Comparison of ENCODE assay signal across 1 cellular context in the genomic region with DNA sequence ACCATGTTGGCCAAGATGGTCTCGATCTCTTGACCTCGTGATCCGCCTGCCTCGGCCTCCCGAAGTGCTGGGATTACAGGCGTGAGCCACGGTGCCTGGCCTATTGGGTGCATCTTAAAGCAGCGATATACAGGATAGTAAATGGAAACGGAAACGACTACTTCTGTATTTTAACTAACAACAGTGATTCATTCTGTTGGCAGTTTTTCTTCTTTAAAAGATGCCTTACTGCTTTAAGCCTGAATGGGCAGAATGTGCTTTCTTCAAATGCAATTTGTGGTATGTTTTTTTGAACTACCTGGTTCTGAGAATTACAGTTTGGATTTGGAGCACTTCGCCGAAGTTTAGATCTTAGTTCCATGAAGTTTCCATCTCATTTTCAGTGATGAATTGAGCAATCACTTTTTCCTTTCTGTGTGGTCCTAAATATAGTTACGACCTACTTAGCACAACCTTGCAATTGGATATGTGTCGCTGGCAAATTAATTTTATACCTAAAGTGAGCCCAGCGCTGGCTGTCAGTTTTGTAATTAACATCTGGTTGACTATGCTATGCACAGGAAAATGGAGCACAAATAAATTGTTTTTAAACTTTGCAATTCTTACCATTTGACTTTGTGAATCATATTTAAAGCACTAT.
TF ChIP-seq lines count a peak whose summit lies in the region.

No MANE protein-coding gene starts in this region.

TF ChIP-seq in GM23338, 12 proteins besides CTCF, POLR2A, EP300 and RAD21 (continued from another document):
- TF ChIP-seq, protein P1, sequence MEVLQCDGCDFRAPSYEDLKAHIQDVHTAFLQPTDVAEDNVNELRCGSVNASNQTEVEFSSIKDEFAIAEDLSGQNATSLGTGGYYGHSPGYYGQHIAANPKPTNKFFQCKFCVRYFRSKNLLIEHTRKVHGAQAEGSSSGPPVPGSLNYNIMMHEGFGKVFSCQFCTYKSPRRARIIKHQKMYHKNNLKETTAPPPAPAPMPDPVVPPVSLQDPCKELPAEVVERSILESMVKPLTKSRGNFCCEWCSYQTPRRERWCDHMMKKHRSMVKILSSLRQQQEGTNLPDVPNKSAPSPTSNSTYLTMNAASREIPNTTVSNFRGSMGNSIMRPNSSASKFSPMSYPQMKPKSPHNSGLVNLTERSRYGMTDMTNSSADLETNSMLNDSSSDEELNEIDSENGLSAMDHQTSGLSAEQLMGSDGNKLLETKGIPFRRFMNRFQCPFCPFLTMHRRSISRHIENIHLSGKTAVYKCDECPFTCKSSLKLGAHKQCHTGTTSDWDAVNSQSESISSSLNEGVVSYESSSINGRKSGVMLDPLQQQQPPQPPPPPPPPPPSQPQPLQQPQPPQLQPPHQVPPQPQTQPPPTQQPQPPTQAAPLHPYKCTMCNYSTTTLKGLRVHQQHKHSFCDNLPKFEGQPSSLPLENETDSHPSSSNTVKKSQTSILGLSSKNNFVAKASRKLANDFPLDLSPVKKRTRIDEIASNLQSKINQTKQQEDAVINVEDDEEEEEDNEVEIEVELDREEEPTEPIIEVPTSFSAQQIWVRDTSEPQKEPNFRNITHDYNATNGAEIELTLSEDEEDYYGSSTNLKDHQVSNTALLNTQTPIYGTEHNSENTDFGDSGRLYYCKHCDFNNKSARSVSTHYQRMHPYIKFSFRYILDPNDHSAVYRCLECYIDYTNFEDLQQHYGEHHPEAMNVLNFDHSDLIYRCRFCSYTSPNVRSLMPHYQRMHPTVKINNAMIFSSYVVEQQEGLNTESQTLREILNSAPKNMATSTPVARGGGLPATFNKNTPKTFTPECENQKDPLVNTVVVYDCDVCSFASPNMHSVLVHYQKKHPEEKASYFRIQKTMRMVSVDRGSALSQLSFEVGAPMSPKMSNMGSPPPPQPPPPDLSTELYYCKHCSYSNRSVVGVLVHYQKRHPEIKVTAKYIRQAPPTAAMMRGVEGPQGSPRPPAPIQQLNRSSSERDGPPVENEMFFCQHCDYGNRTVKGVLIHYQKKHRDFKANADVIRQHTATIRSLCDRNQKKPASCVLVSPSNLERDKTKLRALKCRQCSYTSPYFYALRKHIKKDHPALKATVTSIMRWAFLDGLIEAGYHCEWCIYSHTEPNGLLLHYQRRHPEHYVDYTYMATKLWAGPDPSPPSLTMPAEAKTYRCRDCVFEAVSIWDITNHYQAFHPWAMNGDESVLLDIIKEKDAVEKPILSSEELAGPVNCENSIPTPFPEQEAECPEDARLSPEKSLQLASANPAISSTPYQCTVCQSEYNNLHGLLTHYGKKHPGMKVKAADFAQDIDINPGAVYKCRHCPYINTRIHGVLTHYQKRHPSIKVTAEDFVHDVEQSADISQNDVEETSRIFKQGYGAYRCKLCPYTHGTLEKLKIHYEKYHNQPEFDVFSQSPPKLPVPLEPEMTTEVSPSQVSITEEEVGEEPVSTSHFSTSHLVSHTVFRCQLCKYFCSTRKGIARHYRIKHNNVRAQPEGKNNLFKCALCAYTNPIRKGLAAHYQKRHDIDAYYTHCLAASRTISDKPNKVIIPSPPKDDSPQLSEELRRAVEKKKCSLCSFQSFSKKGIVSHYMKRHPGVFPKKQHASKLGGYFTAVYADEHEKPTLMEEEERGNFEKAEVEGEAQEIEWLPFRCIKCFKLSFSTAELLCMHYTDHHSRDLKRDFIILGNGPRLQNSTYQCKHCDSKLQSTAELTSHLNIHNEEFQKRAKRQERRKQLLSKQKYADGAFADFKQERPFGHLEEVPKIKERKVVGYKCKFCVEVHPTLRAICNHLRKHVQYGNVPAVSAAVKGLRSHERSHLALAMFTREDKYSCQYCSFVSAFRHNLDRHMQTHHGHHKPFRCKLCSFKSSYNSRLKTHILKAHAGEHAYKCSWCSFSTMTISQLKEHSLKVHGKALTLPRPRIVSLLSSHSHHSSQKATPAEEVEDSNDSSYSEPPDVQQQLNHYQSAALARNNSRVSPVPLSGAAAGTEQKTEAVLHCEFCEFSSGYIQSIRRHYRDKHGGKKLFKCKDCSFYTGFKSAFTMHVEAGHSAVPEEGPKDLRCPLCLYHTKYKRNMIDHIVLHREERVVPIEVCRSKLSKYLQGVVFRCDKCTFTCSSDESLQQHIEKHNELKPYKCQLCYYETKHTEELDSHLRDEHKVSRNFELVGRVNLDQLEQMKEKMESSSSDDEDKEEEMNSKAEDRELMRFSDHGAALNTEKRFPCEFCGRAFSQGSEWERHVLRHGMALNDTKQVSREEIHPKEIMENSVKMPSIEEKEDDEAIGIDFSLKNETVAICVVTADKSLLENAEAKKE (CRISPR knock-in tag; IDR thresholded peaks at IDR 0.05) = no peak
- TF ChIP-seq ZNF114 (CRISPR knock-in tag; IDR thresholded peaks at IDR 0.05) = no peak
- no peak for TF ChIP-seq NANOG (IDR thresholded peaks at IDR 0.05; ENCODE audit: borderline replicate concordance)
